In the genomic region with DNA sequence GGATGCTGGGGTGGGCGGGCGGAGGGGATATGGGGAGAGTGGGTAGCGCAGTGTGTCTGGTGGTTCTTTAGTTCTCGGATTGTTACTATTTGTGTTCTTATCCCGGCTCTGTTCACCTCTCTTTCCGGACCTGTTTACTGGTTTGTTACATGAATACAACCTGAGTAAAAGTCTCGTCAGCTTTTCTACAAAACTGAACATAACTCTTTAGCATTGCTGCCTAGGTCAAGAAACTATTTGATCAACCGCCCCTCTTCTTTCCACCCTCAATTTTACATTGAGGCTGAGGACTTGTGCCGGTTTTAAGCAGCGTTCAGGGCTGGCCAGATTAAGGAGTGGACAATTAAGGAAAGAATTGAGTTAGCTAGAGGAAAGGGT, we compare ENCODE assay signal across 1 cellular context.
TF ChIP-seq lines count a peak whose summit lies in the region.

No MANE protein-coding gene starts in this region.

TF ChIP-seq in endothelial cell of umbilical vein, 7 proteins besides CTCF, POLR2A, EP300 and RAD21 (continued from another document):
- no peak for TF ChIP-seq GATA2 (IDR thresholded peaks at IDR 0.05; ENCODE audit: insufficient read depth, insufficient read length, low read depth, low read length)
- TF ChIP-seq, protein P1, sequence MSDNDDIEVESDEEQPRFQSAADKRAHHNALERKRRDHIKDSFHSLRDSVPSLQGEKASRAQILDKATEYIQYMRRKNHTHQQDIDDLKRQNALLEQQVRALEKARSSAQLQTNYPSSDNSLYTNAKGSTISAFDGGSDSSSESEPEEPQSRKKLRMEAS (IDR thresholded peaks at IDR 0.05; ENCODE audit: insufficient read depth, insufficient read length) = no peak
